In the genomic region with DNA sequence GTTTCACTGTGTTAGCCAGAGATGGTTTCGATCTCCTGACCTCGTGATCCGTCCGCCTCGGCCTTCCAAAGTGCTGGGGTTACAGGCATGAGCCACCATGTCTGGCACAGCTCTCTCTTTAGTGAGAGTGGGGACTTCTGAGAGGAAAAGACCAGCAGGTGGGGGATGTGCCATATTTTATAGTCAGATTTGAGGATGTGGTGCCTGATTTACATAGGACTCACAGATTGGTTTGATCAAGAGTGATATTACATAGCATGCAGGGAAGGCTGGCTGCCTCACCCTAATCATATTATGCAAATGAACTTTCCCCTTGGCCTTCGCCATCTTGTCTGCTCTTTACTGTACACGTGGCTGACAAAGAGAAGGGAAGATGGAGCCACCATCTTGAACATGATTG, we compare ENCODE assay signal across 14 cellular contexts.
"Had no signal": no experiment of that assay in that cellular context is flagged by ENCODE, and none has a peak within 500 bp of the region (broad histone marks: within the 10 kb centered on the region; RNA-seq: fewer than 3 reads in every experiment).

No MANE protein-coding gene starts in this region.

- ATAC-seq: esophagus mucosa; heart left ventricle; left colon; left ventricle myocardium superior; naive thymus-derived CD8-positive, alpha-beta T cell had no signal

- H3K27ac ChIP-seq: dorsolateral prefrontal cortex, heart left ventricle had no signal

- DNase-seq: cortex of kidney; dorsolateral prefrontal cortex; effector CD8-positive, alpha-beta T cell; heart left ventricle; hippocampal formation; left colon; left ventricle myocardium superior; naive thymus-derived CD8-positive, alpha-beta T cell; stimulated activated CD4-positive, alpha-beta T cell treated with anti-CD3 and anti-CD28 coated beads, Interleukin-2, amount 100 ng/mL, for 48 hours; stimulated activated naive CD4-positive, alpha-beta T cell treated with Interleukin-2 at 50 U/mL for 16 hours; trophoblast cell had no signal

- H3K36me3 ChIP-seq: heart left ventricle had no signal

- H3K27me3 ChIP-seq: dorsolateral prefrontal cortex, heart left ventricle had no signal

- H3K4me2 ChIP-seq: smooth muscle cell had no signal

- H3K4me3 ChIP-seq: dorsolateral prefrontal cortex, heart left ventricle, lung, smooth muscle cell had no signal
